In genomic region chr4:2811830-2812599, GRCh38 we compare ENCODE assay signal across 8 cellular contexts. TPM values are rescaled to one million over a fixed set of nuclear protein-coding genes. Genes with fewer than 3 reads are reported as not detected.
DNase-seq lines count a peak whose midpoint lies in the region; ATAC-seq, FAIRE-seq and TF ChIP-seq lines count a peak whose summit lies in the region.

No MANE protein-coding gene starts in this region.

- H3K36me3 ChIP-seq in CD8-positive, alpha-beta T cell (ENCODE audit: insufficient read depth, low read length), result no peaks in the 10 kb centered on the region
- H3K36me3 ChIP-seq in SJSA1 (no peaks in the 10 kb centered on the region), adrenal gland (replicated peaks in 1 of 2) (no peaks in the 10 kb centered on the region), small intestine (ENCODE audit: control insufficient read depth in 2 of 2, insufficient read depth in 2 of 2, low read length in 2 of 2) (no peaks in the 10 kb centered on the region)

- peaks cover 51% of the 10 kb centered on the region for H3K4me1 Mint-ChIP-seq in CD8-positive, alpha-beta T cell (ENCODE audit: low read depth)

- POLR2A ChIA-PET in CD8-positive, alpha-beta T cell (lab: Charles Lee), result interaction anchor here (0.6 to 3.6 kb wide), 10 partner anchors 9 to 248 kb away, joined by 3 to 18 read pairs (median 4); partner anchors contain the start of genes GRK4 and NOP14

- peaks cover 47% of the 10 kb centered on the region for H3K4me1 ChIP-seq in CD8-positive, alpha-beta T cell (ENCODE audit: insufficient read depth, low read length)
- peaks cover 17% of the 10 kb centered on the region for H3K4me1 ChIP-seq in SJSA1 (replicated peaks)
- peaks cover 11 to 39% of the 10 kb centered on the region in 2 donors for H3K4me1 ChIP-seq in adrenal gland (replicated peaks in 1 of 2)
- peaks cover 0 to 10% of the 10 kb centered on the region in 2 donors for H3K4me1 ChIP-seq in small intestine (ENCODE audit: control insufficient read depth in 2 of 2, insufficient read depth in 1 of 2, low read depth in 1 of 2, low read length in 1 of 2)

- 30 to 56% (median 49%) methylated on average over 5 to 21 of the region's 21 CpGs for WGBS in adrenal gland, 4 donors
- 39 to 73% (median 46%) methylated on average over 21 of the region's 21 CpGs for WGBS in small intestine, 3 donors

- peak overlapping the region; percentile 98 for H3K27ac Mint-ChIP-seq in CD8-positive, alpha-beta T cell

- CTCF ChIA-PET in CD8-positive, alpha-beta T cell (lab: Charles Lee), result no interaction called here

- DNase-seq in CD8-positive, alpha-beta T cell, result peak in 6 of 7 experiments; percentile 39 to 78 (median 56)
- DNase-seq in HK-2 (ENCODE audit: unreplicated experiment) (peak; percentile 92), SJSA1 (ENCODE audit: low read depth in 1 of 2, low spot score in 2 of 2) (peak; percentile 57 to 78), adrenal gland (peak; percentile 57 to 85 (median 75)), hepatic stellate cell (ENCODE audit: low spot score) (peak; percentile 88), small intestine (peak; percentile 47), NCI-H2227 treated with DMSO at 0.1 percent for 48 hours (lab: John Stamatoyannopoulos, UW) (no peak)

- no peaks in the 10 kb centered on the region for H3K9me3 ChIP-seq in CD8-positive, alpha-beta T cell (ENCODE audit: low read length)
- no peaks in the 10 kb centered on the region for H3K9me3 ChIP-seq in SJSA1 (replicated peaks)
- peaks cover 0 to 6% (median 0%) of the 10 kb centered on the region in 3 donors for H3K9me3 ChIP-seq in adrenal gland (replicated peaks in 1 of 3)
- no peaks in the 10 kb centered on the region for H3K9me3 ChIP-seq in small intestine (ENCODE audit: control insufficient read depth, low read depth)

- FAIRE-seq in small intestine (lab: Jason Lieb, UNC), result no peak

- no peaks in the 10 kb centered on the region for H3K27me3 Mint-ChIP-seq in CD8-positive, alpha-beta T cell (ENCODE audit: low read depth)

- intact Hi-C loops in CD8-positive, alpha-beta T cell (cut with DNase I, micrococcal nuclease), result loop anchor here (2.0 to 5.0 kb wide), 2 partner anchors 40 to 47 kb away; no protein-coding TSS in a partner anchor
- intact Hi-C loops in adrenal gland (cut with DNase I), result no loop called here

- peaks cover 12% of the 10 kb centered on the region for H3K36me3 Mint-ChIP-seq in CD8-positive, alpha-beta T cell

- TF ChIP-seq POLR2A in adrenal gland (IDR thresholded peaks at IDR 0.05), result peak in 1 of 2 donors; percentile 35

- peak overlapping the region; percentile 96 for H3K4me3 Mint-ChIP-seq in CD8-positive, alpha-beta T cell

- peak; percentile 62 for ATAC-seq in CD8-positive, alpha-beta T cell
- ATAC-seq in GM19452 (IDR thresholded peaks at IDR 0.05; ENCODE audit: unreplicated experiment), result peak; percentile 73

- H3K9me3 Mint-ChIP-seq in CD8-positive, alpha-beta T cell, result no peaks in the 10 kb centered on the region

- no peaks in the 10 kb centered on the region for H3K27me3 ChIP-seq in CD8-positive, alpha-beta T cell (ENCODE audit: insufficient read depth, low read length)
- H3K27me3 ChIP-seq in SJSA1 (replicated peaks) (no peaks in the 10 kb centered on the region), adrenal gland (no peaks in the 10 kb centered on the region), small intestine (ENCODE audit: control insufficient read depth in 2 of 2, insufficient read depth in 2 of 2, low read length in 2 of 2) (no peaks in the 10 kb centered on the region)

- peak overlapping the region; percentile 72 for H3K27ac ChIP-seq in CD8-positive, alpha-beta T cell (ENCODE audit: low read depth, low read length)
- peak overlapping the region; percentile 49 for H3K27ac ChIP-seq in SJSA1
- peak overlapping the region in 4 of 5 donors; percentile 47 to 89 (median 68) for H3K27ac ChIP-seq in adrenal gland
- H3K27ac ChIP-seq in small intestine (ENCODE audit: low read depth in 1 of 2, low read length in 1 of 2), result peak overlapping the region; percentile 78 to 82

- H3K4me3 ChIP-seq in CD8-positive, alpha-beta T cell (ENCODE audit: low read depth, low read length), result peak overlapping the region; percentile 85
- H3K4me3 ChIP-seq in SJSA1, result peak overlapping the region; percentile 46
- peak overlapping the region in 2 of 4 donors; percentile 15 to 50 for H3K4me3 ChIP-seq in adrenal gland
- peak overlapping the region; percentile 43 to 53 for H3K4me3 ChIP-seq in small intestine (ENCODE audit: low read depth in 1 of 2, low read length in 2 of 2)

- no peak for TF ChIP-seq CTCF in CD8-positive, alpha-beta T cell (IDR thresholded peaks at IDR 0.05)
- no peak for TF ChIP-seq CTCF in adrenal gland (IDR thresholded peaks at IDR 0.05)

RNA-seq across cellular contexts. Expression of gene SH3BP2, which starts 19.1 kb away (rescaled TPM):
- total RNA-seq in CD8-positive, alpha-beta T cell, result 10 to 100 TPM; 22.4 to 24.8 TPM
- total RNA-seq in SJSA1 (2014; rRNA removed; shearing (Covaris generic)), result 5.9 and 7.6 TPM in 2 replicates
- 10 to 100 TPM; 10.8 to 81.2 (median 40.3) TPM for total RNA-seq in adrenal gland
- polyA plus RNA-seq in adrenal gland (100 to 1,000 TPM in 1 of 3 donors, 10 to 100 TPM in 1, 1 to 10 TPM in 1; 7.7 to 160 (median 35.2) TPM), small intestine (10 to 100 TPM in 2 of 3 donors, 1 to 10 TPM in 1; 8.9 to 33.7 (median 13.4) TPM)

RNA-seq across cellular contexts. Expression of gene ADD1, which starts 31.6 kb away (rescaled TPM):
- 100 to 1,000 TPM; 129 TPM for total RNA-seq in CD8-positive, alpha-beta T cell
- 98.4 and 138 TPM in 2 replicates for total RNA-seq in SJSA1 (2014; rRNA removed; shearing (Covaris generic))
- 100 to 1,000 TPM; 176 to 290 (median 241) TPM for total RNA-seq in adrenal gland
- polyA plus RNA-seq in adrenal gland (100 to 1,000 TPM; 134 to 468 (median 338) TPM), small intestine (100 to 1,000 TPM; 158 to 262 (median 180) TPM)

RNA-seq across cellular contexts. Expression of gene TNIP2, which starts 55.9 kb away (rescaled TPM):
- 10 to 100 TPM; 50.9 to 56.5 TPM for total RNA-seq in CD8-positive, alpha-beta T cell
- total RNA-seq in SJSA1 (2014; rRNA removed; shearing (Covaris generic)), result 37.2 and 49.7 TPM in 2 replicates
- total RNA-seq in adrenal gland, result 10 to 100 TPM; 19.2 to 57.7 (median 35.7) TPM
- polyA plus RNA-seq in adrenal gland (10 to 100 TPM in 2 of 3 donors, 1 to 10 TPM in 1; 7.8 to 41.8 (median 38.3) TPM), small intestine (100 to 1,000 TPM in 1 of 3 donors, 10 to 100 TPM in 2; 50.8 to 109 (median 69.7) TPM)

Comparison
In these comparisons a context has a peak if more than half of its experiments do, and no peak if none do; other contexts are left out.
1. intact Hi-C loops: an anchor here in CD8-positive, alpha-beta T cell (2.0 to 5.0 kb wide); none called in adrenal gland.